Comparison of ENCODE assay signal across 8 cellular contexts in the genomic region with DNA sequence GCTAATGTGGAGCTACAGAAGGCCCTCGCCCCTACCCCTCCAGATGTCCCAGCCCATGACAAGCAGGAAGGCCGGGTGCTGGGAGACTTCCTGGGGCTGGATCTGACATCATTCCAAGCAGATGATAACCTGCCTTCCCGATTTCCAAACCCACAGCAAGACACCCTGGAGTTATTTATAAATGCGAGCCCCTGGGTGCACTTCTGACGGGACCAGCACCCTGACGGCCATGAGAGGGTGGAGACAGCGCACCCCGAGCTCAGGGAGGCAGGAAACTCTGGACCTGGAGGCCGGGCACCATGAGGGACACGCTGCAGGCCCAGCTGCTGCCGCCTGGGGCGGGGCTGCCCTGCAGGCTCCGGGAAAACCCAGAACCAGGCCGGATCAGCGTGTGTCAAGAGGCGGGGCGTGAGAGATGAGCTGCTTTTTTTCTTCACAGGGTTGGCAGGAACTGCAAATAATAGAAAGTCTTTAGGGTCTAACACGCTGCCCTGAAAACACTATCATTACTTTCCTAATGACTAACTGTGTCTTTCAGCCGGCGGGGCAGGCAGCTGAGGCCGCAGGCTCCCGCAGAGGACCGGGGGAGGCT. TPM values are rescaled to one million over a fixed set of nuclear protein-coding genes. Genes with fewer than 3 reads are reported as not detected.
A peak's percentile ranks its signal among the peaks of the same experiment; 100 is the strongest.
DNase-seq lines count a peak whose midpoint lies in the region; ATAC-seq and TF ChIP-seq lines count a peak whose summit lies in the region.

No MANE protein-coding gene starts in this region.

- H3K4me3 Mint-ChIP-seq in activated T-helper 1 cell treated with anti-CD3 and anti-CD28 coated beads, Interleukin-12 subunit alpha, Interleukin-12 subunit beta, Interleukin-2, Interleukin-4 antibody, amounts not matched to agents 30 ng/mL and 10 ng/mL and 1 ng/mL, durations not matched to agents 14 hours and 24 hours and 36 hours: peak overlapping the region; percentile 69

- H3K36me3 ChIP-seq in GM06990 (ENCODE audit: control insufficient read depth, insufficient read depth, low read length) (no peaks in the 10 kb centered on the region), SJCRH30 (no peaks in the 10 kb centered on the region)

- no peak overlapping the region for H3K4me3 ChIP-seq in GM06990 (replicated peaks; ENCODE audit: low read depth, low read length)
- H3K4me3 ChIP-seq in SJCRH30: no peak overlapping the region

- peak overlapping the region; percentile 23 for H3K27ac Mint-ChIP-seq in activated T-helper 1 cell treated with anti-CD3 and anti-CD28 coated beads, Interleukin-12 subunit alpha, Interleukin-12 subunit beta, Interleukin-2, Interleukin-4 antibody, amounts not matched to agents 30 ng/mL and 10 ng/mL and 1 ng/mL, durations not matched to agents 14 hours and 24 hours and 36 hours

- intact Hi-C loops in activated T-helper 1 cell treated with anti-CD3 and anti-CD28 coated beads, Interleukin-12 subunit alpha, Interleukin-12 subunit beta, Interleukin-2, Interleukin-4 antibody, amounts not matched to agents 30 ng/mL and 10 ng/mL and 1 ng/mL, durations not matched to agents 14 hours and 24 hours and 36 hours (cut with micrococcal nuclease): loop anchor here (5.0 to 10.0 kb wide), 2 partner anchors 244 to 824 kb away; a partner anchor contains a TSS
- intact Hi-C loops in left colon (cut with DNase I, micrococcal nuclease): no loop called here

- peaks cover 3% of the 10 kb centered on the region for H3K9me3 Mint-ChIP-seq in activated T-helper 1 cell treated with anti-CD3 and anti-CD28 coated beads, Interleukin-12 subunit alpha, Interleukin-12 subunit beta, Interleukin-2, Interleukin-4 antibody, amounts not matched to agents 30 ng/mL and 10 ng/mL and 1 ng/mL, durations not matched to agents 14 hours and 24 hours and 36 hours

- H3K4me1 Mint-ChIP-seq in activated T-helper 1 cell treated with anti-CD3 and anti-CD28 coated beads, Interleukin-12 subunit alpha, Interleukin-12 subunit beta, Interleukin-2, Interleukin-4 antibody, amounts not matched to agents 30 ng/mL and 10 ng/mL and 1 ng/mL, durations not matched to agents 14 hours and 24 hours and 36 hours (ENCODE audit: low read depth): peaks cover 15% of the 10 kb centered on the region

- H3K36me3 Mint-ChIP-seq in activated T-helper 1 cell treated with anti-CD3 and anti-CD28 coated beads, Interleukin-12 subunit alpha, Interleukin-12 subunit beta, Interleukin-2, Interleukin-4 antibody, amounts not matched to agents 30 ng/mL and 10 ng/mL and 1 ng/mL, durations not matched to agents 14 hours and 24 hours and 36 hours (ENCODE audit: low read depth): peaks cover 3% of the 10 kb centered on the region

- H3K27me3 Mint-ChIP-seq in activated T-helper 1 cell treated with anti-CD3 and anti-CD28 coated beads, Interleukin-12 subunit alpha, Interleukin-12 subunit beta, Interleukin-2, Interleukin-4 antibody, amounts not matched to agents 30 ng/mL and 10 ng/mL and 1 ng/mL, durations not matched to agents 14 hours and 24 hours and 36 hours (ENCODE audit: insufficient read depth): peaks cover 10% of the 10 kb centered on the region

- no peak overlapping the region for H3K27ac ChIP-seq in SJCRH30

- DNase-seq in AG20443 (ENCODE audit: low spot score): peak; percentile 91
- DNase-seq in GM06990 (ENCODE audit: extremely low read depth, insufficient read length): no peak
- no peak for DNase-seq in activated T-helper 1 cell treated with anti-CD3 and anti-CD28 coated beads, Interleukin-12 subunit alpha, Interleukin-12 subunit beta, Interleukin-2, Interleukin-4 antibody, amounts not matched to agents 30 ng/mL and 10 ng/mL and 1 ng/mL, durations not matched to agents 14 hours and 24 hours and 36 hours (ENCODE audit: low spot score)
- peak; percentile 42 to 63 for DNase-seq in left colon
- DNase-seq in SJCRH30: no peak
- no peak for DNase-seq in C1 segment of cervical spinal cord (lab: John Stamatoyannopoulos, UW)
- DNase-seq in RPMI8226: no peak

- H3K4me1 ChIP-seq in SJCRH30: no peaks in the 10 kb centered on the region

- H3K9me3 ChIP-seq in SJCRH30 (replicated peaks): no peaks in the 10 kb centered on the region

- peak; percentile 39 for TF ChIP-seq CTCF in GM06990 (IDR thresholded peaks at IDR 0.05; ENCODE audit: insufficient read depth, low read length, poor library complexity, severe bottlenecking)

- ATAC-seq in left colon: no peak
- ATAC-seq in GM21390 (IDR thresholded peaks at IDR 0.05; ENCODE audit: unreplicated experiment): no peak

- H3K27me3 ChIP-seq in GM06990 (replicated peaks; ENCODE audit: control insufficient read depth, insufficient read depth, low read length): no peaks in the 10 kb centered on the region
- H3K27me3 ChIP-seq in SJCRH30: no peaks in the 10 kb centered on the region

RNA-seq across cellular contexts. Expression of a gene that starts 2.5 kb away (rescaled TPM):
- 8.2 and 10.7 TPM in 2 replicates for total RNA-seq in activated T-helper 1 cell treated with anti-CD3 and anti-CD28 coated beads, Interleukin-12 subunit alpha, Interleukin-12 subunit beta, Interleukin-2, Interleukin-4 antibody, amounts not matched to agents 30 ng/mL and 10 ng/mL and 1 ng/mL, durations not matched to agents 14 hours and 24 hours and 36 hours
- 1 to 10 TPM; 2.3 to 2.5 TPM for total RNA-seq in left colon
- total RNA-seq in SJCRH30 (2014; rRNA removed; shearing (Covaris generic)): not detected in 2 replicates

Comparison
In these comparisons a context has a peak if more than half of its experiments do, and no peak if none do; other contexts are left out.
1. DNase-seq: peak in AG20443 (single experiment) and left colon (2 of 2); none in GM06990 (single experiment), activated T-helper 1 cell treated with anti-CD3 and anti-CD28 coated beads, Interleukin-12 subunit alpha, Interleukin-12 subunit beta, Interleukin-2, Interleukin-4 antibody, amounts not matched to agents 30 ng/mL and 10 ng/mL and 1 ng/mL, durations not matched to agents 14 hours and 24 hours and 36 hours (single experiment), SJCRH30 (0 of 2), C1 segment of cervical spinal cord (0 of 14) and RPMI8226 (single experiment).